ENCODE assay signal across 7 cellular contexts in the genomic region with DNA sequence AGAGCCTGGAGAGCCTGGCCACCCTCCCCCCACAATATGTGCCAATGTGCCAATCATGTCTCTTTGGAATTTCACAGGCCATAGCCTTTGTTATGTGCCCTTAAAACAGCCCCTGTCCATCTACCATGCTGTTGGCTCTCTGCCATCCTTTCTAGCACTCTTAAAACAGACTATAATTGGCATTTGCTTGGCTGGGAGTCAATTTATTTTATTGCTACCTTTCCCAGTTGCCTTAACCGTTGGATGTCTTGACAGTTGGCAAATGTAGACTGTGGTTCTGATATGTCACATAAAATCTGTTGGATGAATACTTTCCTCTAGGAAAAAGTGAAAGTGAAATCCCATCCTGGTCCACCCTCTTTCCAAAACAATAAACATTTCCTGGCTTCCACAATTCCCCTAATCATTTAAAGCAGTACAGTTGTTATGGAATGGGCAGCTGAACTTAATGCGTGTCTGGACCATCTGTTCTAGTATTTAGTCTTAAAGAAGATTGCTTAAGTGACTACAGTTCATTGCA.
DNase-seq lines count a peak whose midpoint lies in the region; ATAC-seq and TF ChIP-seq lines count a peak whose summit lies in the region.

No MANE protein-coding gene starts in this region.

- peaks cover 2% of the 10 kb centered on the region for H3K27me3 Mint-ChIP-seq in activated CD8-positive, alpha-beta T cell treated with anti-CD3 and anti-CD28 coated beads for 36 hours

- no peak overlapping the region for H3K4me3 Mint-ChIP-seq in activated CD8-positive, alpha-beta T cell treated with anti-CD3 and anti-CD28 coated beads for 36 hours

- H3K4me1 Mint-ChIP-seq in activated CD8-positive, alpha-beta T cell treated with anti-CD3 and anti-CD28 coated beads for 36 hours (ENCODE audit: low read depth): no peaks in the 10 kb centered on the region

- CTCF ChIA-PET in activated CD8-positive, alpha-beta T cell treated with anti-CD3 and anti-CD28 coated beads for 36 hours (lab: Charles Lee): no interaction called here

- intact Hi-C loops in activated CD8-positive, alpha-beta T cell treated with anti-CD3 and anti-CD28 coated beads for 36 hours (cut with micrococcal nuclease): no loop called here

- POLR2A ChIA-PET in activated CD8-positive, alpha-beta T cell treated with anti-CD3 and anti-CD28 coated beads for 36 hours (lab: Charles Lee): no interaction called here

- no peak overlapping the region for H3K27ac Mint-ChIP-seq in activated CD8-positive, alpha-beta T cell treated with anti-CD3 and anti-CD28 coated beads for 36 hours

- DNase-seq in NCI-H2107 treated with DMSO at 0.1 percent for 48 hours (lab: John Stamatoyannopoulos, UW; ENCODE audit: unreplicated experiment) (peak; percentile 40), astrocyte of the hippocampus (ENCODE audit: low read depth, low spot score) (peak; percentile 63), renal cortical epithelial cell (ENCODE audit: low read depth) (peak; percentile 83)
- no peak for DNase-seq in activated CD8-positive, alpha-beta T cell treated with anti-CD3 and anti-CD28 coated beads for 36 hours

- ATAC-seq in HG03139 (IDR thresholded peaks at IDR 0.05; ENCODE audit: unreplicated experiment) (no peak), HG03280 (IDR thresholded peaks at IDR 0.05; ENCODE audit: unreplicated experiment) (no peak)
- ATAC-seq in activated CD8-positive, alpha-beta T cell treated with anti-CD3 and anti-CD28 coated beads for 36 hours: no peak

- no peak for TF ChIP-seq RAD21 in Ishikawa (IDR thresholded peaks at IDR 0.05; ENCODE audit: low read depth)

- no peaks in the 10 kb centered on the region for H3K36me3 Mint-ChIP-seq in activated CD8-positive, alpha-beta T cell treated with anti-CD3 and anti-CD28 coated beads for 36 hours (ENCODE audit: low read depth)

- TF ChIP-seq EP300 in Ishikawa (IDR thresholded peaks at IDR 0.05; ENCODE audit: borderline replicate concordance): peak; percentile 75

- no peaks in the 10 kb centered on the region for H3K9me3 Mint-ChIP-seq in activated CD8-positive, alpha-beta T cell treated with anti-CD3 and anti-CD28 coated beads for 36 hours

- TF ChIP-seq CTCF in activated CD8-positive, alpha-beta T cell treated with anti-CD3 and anti-CD28 coated beads for 36 hours (IDR thresholded peaks at IDR 0.05): no peak

TF ChIP-seq in Ishikawa, 13 proteins besides CTCF, POLR2A, EP300 and RAD21:
- TF ChIP-seq TEAD4 (IDR thresholded peaks at IDR 0.05): peak; percentile 57
- no peak for TF ChIP-seq REST (IDR thresholded peaks at IDR 0.05; ENCODE audit: low read depth)
- TF ChIP-seq TCF12 (IDR thresholded peaks at IDR 0.05; ENCODE audit: low read depth): peak; percentile 66
- TF ChIP-seq NFIC (IDR thresholded peaks at IDR 0.05): peak; percentile 94
- TF ChIP-seq CEBPB (IDR thresholded peaks at IDR 0.05): no peak
- TF ChIP-seq FOXM1 (IDR thresholded peaks at IDR 0.05; ENCODE audit: borderline replicate concordance, low read depth): 0 out of 2 replicates have a peak, but pooled peaks have one; percentile 46
